Comparison of ENCODE assay signal across 20 cellular contexts in the genomic region with DNA sequence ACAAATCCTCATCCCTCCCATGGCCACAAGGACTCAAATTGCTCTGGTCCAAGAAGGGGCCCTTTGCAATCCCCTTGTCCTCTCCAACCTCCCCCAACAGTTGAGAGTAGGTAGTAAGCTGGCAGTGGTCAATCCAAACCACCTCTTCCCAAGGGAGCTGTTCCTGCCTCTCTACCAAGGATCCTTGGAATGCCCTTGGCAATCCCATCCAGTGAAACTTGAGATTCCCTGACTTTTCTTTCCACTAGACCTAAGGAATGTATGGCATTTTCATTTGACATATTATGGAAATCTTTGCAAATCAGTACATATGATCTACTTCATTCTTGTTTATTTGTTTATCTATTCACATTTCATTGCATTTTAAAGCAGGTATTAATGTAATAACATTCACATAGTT. TPM values are rescaled to one million over a fixed set of nuclear protein-coding genes. Genes with fewer than 3 reads are reported as not detected.
A peak's percentile ranks its signal among the peaks of the same experiment; 100 is the strongest.
DNase-seq lines count a peak whose midpoint lies in the region.
"Had no signal": no experiment of that assay in that cellular context is flagged by ENCODE, and none has a peak within 500 bp of the region (broad histone marks: within the 10 kb centered on the region; RNA-seq: fewer than 3 reads in every experiment).

No MANE protein-coding gene starts in this region.

- H3K9ac ChIP-seq in adipocyte (ENCODE audit: low read length): no peak overlapping the region
- H3K9ac ChIP-seq: BLaER1 treated with 17β-estradiol and CSF1 and Interleukin-3, amounts not matched to agents 10 nM and 100 nM had no signal

- no peaks in the 10 kb centered on the region for H3K9me3 ChIP-seq in adipocyte (ENCODE audit: control insufficient read depth, low read length)
- H3K9me3 ChIP-seq: BLaER1 treated with 17β-estradiol and CSF1 and Interleukin-3, amounts not matched to agents 10 nM and 100 nM had no signal

- no peaks in the 10 kb centered on the region for H3K27me3 ChIP-seq in H7 (ENCODE audit: control insufficient read depth, insufficient read depth, low read length)
- no peaks in the 10 kb centered on the region for H3K27me3 ChIP-seq in adipocyte (replicated peaks; ENCODE audit: control insufficient read depth, insufficient read depth, low read length)
- H3K27me3 ChIP-seq: BLaER1 treated with 17β-estradiol and CSF1 and Interleukin-3, amounts not matched to agents 10 nM and 100 nM had no signal

- H3K4me1 ChIP-seq in adipocyte (ENCODE audit: control insufficient read depth, insufficient read depth, low read length): no peaks in the 10 kb centered on the region

- peak; percentile 29 for DNase-seq in H7
- peak; percentile 66 for DNase-seq in adipocyte (ENCODE audit: low read depth)
- peak; percentile 27 for DNase-seq in fibroblast of peridontal ligament (ENCODE audit: extremely low read depth)
- DNase-seq in renal cortical epithelial cell (ENCODE audit: low read depth): peak; percentile 7
- DNase-seq in stimulated activated CD4-positive, alpha-beta T cell treated with anti-CD3 and anti-CD28 coated beads, Interleukin-4, amount 100 ng/mL, for 24 hours: no peak
- no peak for DNase-seq in activated effector memory CD4-positive, alpha-beta T cell treated with Interleukin-2 at 50 U/mL for 16 hours
- no peak for DNase-seq in NCI-H526 treated with DMSO at 0.1 percent for 48 hours (lab: John Stamatoyannopoulos, UW)
- DNase-seq: Calu3; CD8-positive, alpha-beta T cell; EL; IMR-90; Kasumi-1; NCI-H1105; NCI-H2081 treated with DMSO at 0.1 percent for 48 hours; NCI-H510A treated with DMSO at 0.1 percent for 48 hours; SHP77 treated with DMSO at 0.1 percent for 48 hours had no signal

- H3K36me3 ChIP-seq in H7 (replicated peaks; ENCODE audit: control insufficient read depth, insufficient read depth, low read length): no peaks in the 10 kb centered on the region
- no peaks in the 10 kb centered on the region for H3K36me3 ChIP-seq in adipocyte (ENCODE audit: control insufficient read depth, insufficient read depth, low read length, severe bottlenecking)
- H3K36me3 ChIP-seq: BLaER1 treated with 17β-estradiol and CSF1 and Interleukin-3, amounts not matched to agents 10 nM and 100 nM; HAP-1 had no signal

- H3K4me3 ChIP-seq in H7 (ENCODE audit: insufficient read depth, low read depth, low read length): no peak overlapping the region
- H3K4me3 ChIP-seq in adipocyte (ENCODE audit: low read length): no peak overlapping the region
- H3K4me3 ChIP-seq: BLaER1 treated with 17β-estradiol and CSF1 and Interleukin-3, amounts not matched to agents 10 nM and 100 nM; HAP-1 had no signal

RNA-seq across cellular contexts. Expression of a gene that starts 4.8 kb away (rescaled TPM):
- not detected in 2 replicates for total RNA-seq in H7 (2014; rRNA removed; shearing (Covaris generic))
- total RNA-seq in renal cortical epithelial cell: not detected in 2 replicates
- total RNA-seq: A673; Calu3; CD8-positive, alpha-beta T cell; IMR-90; RPMI7951 had no signal

RNA-seq across cellular contexts. Expression of a gene that starts 58.4 kb away (rescaled TPM):
- total RNA-seq in H7 (2014; rRNA removed; shearing (Covaris generic)): 24.9 and 35.1 TPM in 2 replicates
- 4.7 and 5.6 TPM in 2 replicates for total RNA-seq in renal cortical epithelial cell
- total RNA-seq: CD8-positive, alpha-beta T cell had no signal

Comparison
In these comparisons a context has a peak if more than half of its experiments do, and no peak if none do; other contexts are left out.
1. DNase-seq: peak in H7 (single experiment), adipocyte (single experiment), fibroblast of peridontal ligament (single experiment) and renal cortical epithelial cell (single experiment); none in stimulated activated CD4-positive, alpha-beta T cell treated with anti-CD3 and anti-CD28 coated beads, Interleukin-4, amount 100 ng/mL, for 24 hours (single experiment), activated effector memory CD4-positive, alpha-beta T cell treated with Interleukin-2 at 50 U/mL for 16 hours (single experiment) and NCI-H526 treated with DMSO at 0.1 percent for 48 hours (single experiment).